In genomic region chr1:223245411-223245810, GRCh38 we compare ENCODE assay signal across 23 cellular contexts.
DNase-seq lines count a peak whose midpoint lies in the region; ATAC-seq and TF ChIP-seq lines count a peak whose summit lies in the region.
"Had no signal": no experiment of that assay in that cellular context is flagged by ENCODE, and none has a peak within 500 bp of the region (broad histone marks: within the 10 kb centered on the region; RNA-seq: fewer than 3 reads in every experiment).

No MANE protein-coding gene starts in this region.

- H3K23me2 ChIP-seq in H9 (ENCODE audit: insufficient read length, low read depth, low read length, poor library complexity, severe bottlenecking): no peaks in the 10 kb centered on the region

- H4K20me1 ChIP-seq in H9 (ENCODE audit: control insufficient read depth, insufficient read depth, insufficient read length): peaks cover 3% of the 10 kb centered on the region
- H4K20me1 ChIP-seq: BLaER1 had no signal

- H3K4me3 Mint-ChIP-seq in activated naive CD4-positive, alpha-beta T cell treated with anti-CD3 and anti-CD28 coated beads, Interleukin-2, amount 50 U/mL, for 24 hours: no peak overlapping the region
- no peak overlapping the region for H3K4me3 Mint-ChIP-seq in activated naive CD4-positive, alpha-beta T cell treated with anti-CD3 and anti-CD28 coated beads, Interleukin-2, amount 10 ng/mL, durations not matched to agents 7 days and 5 days
- H3K4me3 Mint-ChIP-seq in H9: no peak overlapping the region
- H3K4me3 Mint-ChIP-seq: CD4-positive, alpha-beta memory T cell had no signal

- H4K91ac ChIP-seq in H9 (ENCODE audit: insufficient read length, low read depth, low read length): no peak overlapping the region

- H3T11ph ChIP-seq in H9 (ENCODE audit: low read length): no peak overlapping the region

- ATAC-seq in GM19035 (IDR thresholded peaks at IDR 0.05; ENCODE audit: unreplicated experiment) (no peak), GM21619 (IDR thresholded peaks at IDR 0.05; ENCODE audit: unreplicated experiment) (no peak)
- ATAC-seq: Panc1 had no signal

- no peak overlapping the region for H3K4ac ChIP-seq in H9 (ENCODE audit: low read depth, low read length)

- no peaks in the 10 kb centered on the region for H3K27me3 Mint-ChIP-seq in activated naive CD4-positive, alpha-beta T cell treated with anti-CD3 and anti-CD28 coated beads, Interleukin-2, amount 50 U/mL, for 24 hours
- H3K27me3 Mint-ChIP-seq in activated naive CD4-positive, alpha-beta T cell treated with anti-CD3 and anti-CD28 coated beads, Interleukin-2, amount 10 ng/mL, durations not matched to agents 7 days and 5 days: no peaks in the 10 kb centered on the region
- H3K27me3 Mint-ChIP-seq in H9 (ENCODE audit: low read depth): peaks cover 15% of the 10 kb centered on the region

- TF ChIP-seq CTCF in H9 (conservative IDR thresholded peaks at IDR 0.05): no peak

- H2BK5ac ChIP-seq in H9 (ENCODE audit: insufficient read length, low read length): no peak overlapping the region

- H3K14ac ChIP-seq in H9 (ENCODE audit: insufficient read depth, low read length): no peak overlapping the region

- no peak overlapping the region for H2BK20ac ChIP-seq in H9 (ENCODE audit: low read depth, low read length, poor library complexity, severe bottlenecking)

- H3K27ac ChIP-seq in H9 (ENCODE audit: insufficient read length, low read depth, low read length): no peak overlapping the region
- H3K27ac ChIP-seq: BLaER1, RWPE1, SK-N-MC had no signal

- H3K4me1 Mint-ChIP-seq in activated naive CD4-positive, alpha-beta T cell treated with anti-CD3 and anti-CD28 coated beads, Interleukin-2, amount 50 U/mL, for 24 hours: peaks cover 72% of the 10 kb centered on the region
- H3K4me1 Mint-ChIP-seq in activated naive CD4-positive, alpha-beta T cell treated with anti-CD3 and anti-CD28 coated beads, Interleukin-2, amount 10 ng/mL, durations not matched to agents 7 days and 5 days: peaks cover 32% of the 10 kb centered on the region
- H3K4me1 Mint-ChIP-seq in H9: no peaks in the 10 kb centered on the region

- no peaks in the 10 kb centered on the region for H3K79me2 ChIP-seq in H9 (ENCODE audit: insufficient read depth, low read length)

- CTCF ChIA-PET in activated naive CD4-positive, alpha-beta T cell treated with anti-CD3 and anti-CD28 coated beads, Interleukin-2, amount 10 ng/mL, durations not matched to agents 7 days and 5 days (lab: Charles Lee): interaction anchor here (0.6 kb wide), 1 partner anchor 454 kb away, joined by 3 read pairs; no protein-coding TSS in a partner anchor

- H3K79me1 ChIP-seq in H9 (ENCODE audit: insufficient read depth, low read depth, low read length, poor library complexity, severe bottlenecking): no peaks in the 10 kb centered on the region

- no peaks in the 10 kb centered on the region for H3K9me3 Mint-ChIP-seq in activated naive CD4-positive, alpha-beta T cell treated with anti-CD3 and anti-CD28 coated beads, Interleukin-2, amount 50 U/mL, for 24 hours
- H3K9me3 Mint-ChIP-seq in activated naive CD4-positive, alpha-beta T cell treated with anti-CD3 and anti-CD28 coated beads, Interleukin-2, amount 10 ng/mL, durations not matched to agents 7 days and 5 days: no peaks in the 10 kb centered on the region
- H3K9me3 Mint-ChIP-seq in H9: no peaks in the 10 kb centered on the region
- H3K9me3 Mint-ChIP-seq: CD4-positive, alpha-beta memory T cell had no signal

- H3K36me3 Mint-ChIP-seq in activated naive CD4-positive, alpha-beta T cell treated with anti-CD3 and anti-CD28 coated beads, Interleukin-2, amount 50 U/mL, for 24 hours: peaks cover 3% of the 10 kb centered on the region
- no peaks in the 10 kb centered on the region for H3K36me3 Mint-ChIP-seq in activated naive CD4-positive, alpha-beta T cell treated with anti-CD3 and anti-CD28 coated beads, Interleukin-2, amount 10 ng/mL, durations not matched to agents 7 days and 5 days
- no peaks in the 10 kb centered on the region for H3K36me3 Mint-ChIP-seq in H9 (ENCODE audit: insufficient read depth in 1 of 3, low read depth in 3 of 3)

- no peaks in the 10 kb centered on the region for H3K9me3 ChIP-seq in H9 (ENCODE audit: control insufficient read depth, low read depth, low read length)
- H3K9me3 ChIP-seq: BLaER1, Caco-2 had no signal

- no peak overlapping the region for H3K9ac ChIP-seq in H9 (ENCODE audit: extremely low read depth, insufficient read length, low read length)
- H3K9ac ChIP-seq: BLaER1 had no signal

- no peaks in the 10 kb centered on the region for H3K27me3 ChIP-seq in H9 (ENCODE audit: insufficient read depth, low read length)
- H3K27me3 ChIP-seq: BLaER1 had no signal

- H2AK5ac ChIP-seq in H9 (ENCODE audit: insufficient read length, low read length): no peak overlapping the region

- DNase-seq in activated naive CD4-positive, alpha-beta T cell treated with anti-CD3 and anti-CD28 coated beads, Interleukin-2, amount 10 ng/mL, durations not matched to agents 7 days and 5 days: no peak
- peak; percentile 10 for DNase-seq in H9
- DNase-seq in ecto neural progenitor cell (ENCODE audit: low spot score): peak; percentile 20
- no peak for DNase-seq in stimulated activated CD4-positive, alpha-beta T cell treated with anti-CD3 and anti-CD28 coated beads, Interleukin-1b, Interleukin-23, amount 100 ng/mL, for 48 hours
- DNase-seq: Caco-2, DMS 273 treated with DMSO at 0.1 percent for 48 hours, DMS79 treated with DMSO at 0.1 percent for 48 hours, GF-D8, KG1, MM.1S, NCI-H2081, NCI-H226, NCI-H510A, NCI-H69, SHP77 had no signal

- no peak overlapping the region for H3K23ac ChIP-seq in H9 (ENCODE audit: insufficient read length, low read depth, low read length)

- H4K5ac ChIP-seq in H9 (ENCODE audit: insufficient read length, low read depth, low read length): no peak overlapping the region

- H2AFZ ChIP-seq in H9 (ENCODE audit: low read length): no peak overlapping the region

- no peak overlapping the region for H3K56ac ChIP-seq in H9 (ENCODE audit: insufficient read length, low read depth, low read length)

- no peak overlapping the region for H3K4me2 ChIP-seq in H9 (ENCODE audit: insufficient read depth, insufficient read length, low read length)
- H3K4me2 ChIP-seq: BLaER1 had no signal

- no peak overlapping the region for H2BK15ac ChIP-seq in H9 (ENCODE audit: low read depth, low read length)

- peak overlapping the region; percentile 81 for H3K27ac Mint-ChIP-seq in activated naive CD4-positive, alpha-beta T cell treated with anti-CD3 and anti-CD28 coated beads, Interleukin-2, amount 50 U/mL, for 24 hours
- H3K27ac Mint-ChIP-seq in activated naive CD4-positive, alpha-beta T cell treated with anti-CD3 and anti-CD28 coated beads, Interleukin-2, amount 10 ng/mL, durations not matched to agents 7 days and 5 days: no peak overlapping the region
- H3K27ac Mint-ChIP-seq in H9: no peak overlapping the region; a peak in 1 of 7 replicates

- no peaks in the 10 kb centered on the region for H3K4me1 ChIP-seq in H9 (ENCODE audit: insufficient read depth, low read length)

- no peak overlapping the region for H4K8ac ChIP-seq in H9 (replicated peaks; ENCODE audit: insufficient read length, low read depth, low read length)

- no peak overlapping the region for H2BK120ac ChIP-seq in H9 (ENCODE audit: low read depth, low read length, poor library complexity, severe bottlenecking)

- no CpG with 5 or more reads among the region's 5 CpGs for WGBS in H9 (ENCODE audit: extremely low coverage, insufficient read length, low lambda C conversion rate)

- no peak overlapping the region for H3K18ac ChIP-seq in H9 (ENCODE audit: insufficient read length, low read depth, low read length)

- H2BK12ac ChIP-seq in H9 (ENCODE audit: insufficient read length, low read depth, low read length): no peak overlapping the region

Comparison
In these comparisons a context has a peak if more than half of its experiments do, and no peak if none do; other contexts are left out.
1. DNase-seq: peak in H9 (single experiment) and ecto neural progenitor cell (single experiment); none in activated naive CD4-positive, alpha-beta T cell treated with anti-CD3 and anti-CD28 coated beads, Interleukin-2, amount 10 ng/mL, durations not matched to agents 7 days and 5 days (single experiment) and stimulated activated CD4-positive, alpha-beta T cell treated with anti-CD3 and anti-CD28 coated beads, Interleukin-1b, Interleukin-23, amount 100 ng/mL, for 48 hours (single experiment).